Comparison of ENCODE assay signal across 16 cellular contexts in the genomic region with DNA sequence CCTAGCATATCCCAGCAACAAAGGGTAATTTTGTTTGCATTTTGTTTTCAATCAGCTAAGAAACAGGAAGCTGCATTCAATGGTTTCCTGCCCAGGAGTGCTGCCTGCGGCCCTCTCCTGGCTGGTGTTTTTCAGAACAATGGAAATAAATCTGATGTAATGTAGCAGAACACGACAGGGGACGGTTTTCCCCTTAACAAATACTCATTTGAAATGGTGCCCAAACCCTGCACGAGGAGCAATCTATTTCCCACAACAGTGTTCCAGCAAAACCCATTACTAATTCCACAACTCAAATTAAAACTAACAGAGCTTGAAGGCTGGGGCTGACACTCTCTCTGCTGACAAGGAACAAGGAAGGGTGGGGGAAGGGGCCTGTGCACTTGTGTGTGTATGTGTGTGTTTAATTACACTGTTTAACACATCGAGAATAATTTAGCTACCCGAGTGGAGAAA. TPM values are rescaled to one million over a fixed set of nuclear protein-coding genes. Genes with fewer than 3 reads are reported as not detected.
DNase-seq lines count a peak whose midpoint lies in the region; ATAC-seq and TF ChIP-seq lines count a peak whose summit lies in the region.
"Had no signal": no experiment of that assay in that cellular context is flagged by ENCODE, and none has a peak within 500 bp of the region (broad histone marks: within the 10 kb centered on the region; RNA-seq: fewer than 3 reads in every experiment).

No MANE protein-coding gene starts in this region.

- H2AFZ ChIP-seq in GM23338 = peak overlapping the region; percentile 97
- H2AFZ ChIP-seq: parathyroid adenoma had no signal

- intact Hi-C loops in CD8-positive, alpha-beta T cell (cut with DNase I, micrococcal nuclease) = no loop called here

- no CpG with 5 or more reads among the region's 6 CpGs for WGBS in mesendoderm (ENCODE audit: extremely low coverage, insufficient coverage, low lambda C conversion rate)
- 26% methylated on average over 6 of the region's 6 CpGs for WGBS in suprapubic skin

- no peaks in the 10 kb centered on the region for H3K79me1 ChIP-seq in mesendoderm (ENCODE audit: low read length)

- no peak overlapping the region for H2AK5ac ChIP-seq in mesendoderm (ENCODE audit: low read length)

- H3K4me2 ChIP-seq in GM23338 (peak overlapping the region; percentile 62; the same call in 1 of the 2 replicates), mesendoderm (ENCODE audit: low read length) (no peak overlapping the region)

- in situ Hi-C loops in G401 (cut with HindIII; ENCODE audit: low sequenced_read_pairs) (no loop called here), ACHN (cut with HindIII; ENCODE audit: low pct_ligation_motif_present, low pct_unique_long_range_greater_than_20kb, low sequenced_read_pairs) (no loop called here)

- no peak overlapping the region for H3K23ac ChIP-seq in mesendoderm (ENCODE audit: low read length)

- peak overlapping the region; percentile 26 for H2BK5ac ChIP-seq in mesendoderm (ENCODE audit: low read length)

- H3K9me3 Mint-ChIP-seq in CD8-positive, alpha-beta T cell = no peaks in the 10 kb centered on the region
- H3K9me3 Mint-ChIP-seq in GM23338 (no peaks in the 10 kb centered on the region; the same call in 2 of the 3 replicates), WTC11 (no peaks in the 10 kb centered on the region), type B pancreatic cell (no peaks in the 10 kb centered on the region)
- H3K9me3 Mint-ChIP-seq: activated naive CD4-positive, alpha-beta T cell treated with anti-CD3 and anti-CD28 coated beads, Interleukin-2, amount 50 U/mL, for 24 hours had no signal

- H3K79me2 ChIP-seq in GM23338 (replicated peaks; ENCODE audit: insufficient read depth) (no peaks in the 10 kb centered on the region), mesendoderm (ENCODE audit: control insufficient read depth, insufficient read depth, low read length) (no peaks in the 10 kb centered on the region)
- H3K79me2 ChIP-seq: parathyroid adenoma had no signal

- no peak overlapping the region for H2BK15ac ChIP-seq in mesendoderm (replicated peaks; ENCODE audit: low read depth)

- no peak overlapping the region for H3K9ac ChIP-seq in mesendoderm (ENCODE audit: low read length)
- H3K9ac ChIP-seq: parathyroid adenoma had no signal

- H3K4me1 Mint-ChIP-seq in CD8-positive, alpha-beta T cell (ENCODE audit: low read depth) = peaks cover 7% of the 10 kb centered on the region
- peaks cover 24% of the 10 kb centered on the region for H3K4me1 Mint-ChIP-seq in GM23338
- peaks cover 27% of the 10 kb centered on the region for H3K4me1 Mint-ChIP-seq in WTC11
- peaks cover 7% of the 10 kb centered on the region for H3K4me1 Mint-ChIP-seq in type B pancreatic cell (ENCODE audit: unreplicated experiment)

- no peak overlapping the region for H2BK120ac ChIP-seq in mesendoderm (ENCODE audit: low read depth, low read length)

- no peaks in the 10 kb centered on the region for H3K27me3 Mint-ChIP-seq in CD8-positive, alpha-beta T cell (ENCODE audit: low read depth)
- H3K27me3 Mint-ChIP-seq in GM23338 (ENCODE audit: insufficient read depth, low read depth, poor library complexity) (peaks cover 5% of the 10 kb centered on the region), WTC11 (ENCODE audit: low read depth) (no peaks in the 10 kb centered on the region; the same call in 1 of the 2 replicates), type B pancreatic cell (peaks cover 13% of the 10 kb centered on the region)

- H3K4me3 ChIP-seq in CD8-positive, alpha-beta T cell (ENCODE audit: low read depth, low read length) = no peak overlapping the region
- no peak overlapping the region for H3K4me3 ChIP-seq in GM23338
- no peak overlapping the region for H3K4me3 ChIP-seq in mesendoderm (ENCODE audit: low read length)
- H3K4me3 ChIP-seq in suprapubic skin = no peak overlapping the region
- H3K4me3 ChIP-seq: coronary artery had no signal

- no peak overlapping the region for H3K27ac ChIP-seq in CD8-positive, alpha-beta T cell (ENCODE audit: low read depth, low read length)
- H3K27ac ChIP-seq in GM23338 (ENCODE audit: low read depth) (peak overlapping the region; percentile 68; the same call in 1 of the 2 replicates), mesendoderm (ENCODE audit: low read depth, low read length) (peak overlapping the region; percentile 57), suprapubic skin (no peak overlapping the region)
- H3K27ac ChIP-seq: coronary artery, parathyroid adenoma had no signal

- H4K20me1 ChIP-seq in GM23338 (replicated peaks; ENCODE audit: insufficient read depth) = no peaks in the 10 kb centered on the region

- no peaks in the 10 kb centered on the region for H3K9me3 ChIP-seq in CD8-positive, alpha-beta T cell (ENCODE audit: low read length)
- H3K9me3 ChIP-seq in suprapubic skin = no peaks in the 10 kb centered on the region

- TF ChIP-seq CTCF in CD8-positive, alpha-beta T cell (IDR thresholded peaks at IDR 0.05) = no peak
- TF ChIP-seq CTCF in GM23338 (conservative IDR thresholded peaks at IDR 0.05; ENCODE audit: low read depth in 2 of 2) = no peak
- TF ChIP-seq CTCF in WTC11 (IDR thresholded peaks at IDR 0.05) = no peak
- no peak for TF ChIP-seq CTCF in type B pancreatic cell (conservative IDR thresholded peaks at IDR 0.05)
- no peak for TF ChIP-seq CTCF in suprapubic skin (IDR thresholded peaks at IDR 0.05)

- H4K8ac ChIP-seq in mesendoderm (ENCODE audit: low read depth, low read length) = no peak overlapping the region

- DNase-seq in CD8-positive, alpha-beta T cell = no peak
- DNase-seq in GM23338 (ENCODE audit: low spot score) (peak; percentile 34), WTC11 (ENCODE audit: low spot score) (no peak), mesendoderm (peak; percentile 86), G401 (ENCODE audit: low spot score) (no peak), ACHN (no peak), type B pancreatic cell (ENCODE audit: extremely low spot score, unreplicated experiment) (no peak), suprapubic skin (ENCODE audit: low spot score in 2 of 2) (no peak)
- DNase-seq: activated CD4-positive, CD25-positive, alpha-beta regulatory T cell treated with anti-CD3 and anti-CD28 coated beads, Interleukin-2, amount 50 U/mL, for 72 hours had no signal

- H3K4me3 Mint-ChIP-seq in CD8-positive, alpha-beta T cell = no peak overlapping the region
- H3K4me3 Mint-ChIP-seq in GM23338 = no peak overlapping the region
- no peak overlapping the region for H3K4me3 Mint-ChIP-seq in WTC11
- no peak overlapping the region for H3K4me3 Mint-ChIP-seq in type B pancreatic cell
- H3K4me3 Mint-ChIP-seq: activated naive CD4-positive, alpha-beta T cell treated with anti-CD3 and anti-CD28 coated beads, Interleukin-2, amount 50 U/mL, for 24 hours had no signal

- no peaks in the 10 kb centered on the region for H3K36me3 Mint-ChIP-seq in CD8-positive, alpha-beta T cell
- H3K36me3 Mint-ChIP-seq in GM23338 (ENCODE audit: low read depth) (no peaks in the 10 kb centered on the region; the same call in 2 of the 3 replicates), WTC11 (no peaks in the 10 kb centered on the region), type B pancreatic cell (no peaks in the 10 kb centered on the region)
- H3K36me3 Mint-ChIP-seq: activated naive CD4-positive, alpha-beta T cell treated with anti-CD3 and anti-CD28 coated beads, Interleukin-2, amount 50 U/mL, for 24 hours had no signal

- no peaks in the 10 kb centered on the region for H3K27me3 ChIP-seq in CD8-positive, alpha-beta T cell (ENCODE audit: insufficient read depth, low read length)
- no peaks in the 10 kb centered on the region for H3K27me3 ChIP-seq in GM23338 (ENCODE audit: insufficient read depth)
- H3K27me3 ChIP-seq in mesendoderm (ENCODE audit: insufficient read depth, low read length, poor library complexity) = no peaks in the 10 kb centered on the region
- H3K27me3 ChIP-seq in suprapubic skin = no peaks in the 10 kb centered on the region

- POLR2A ChIA-PET in CD8-positive, alpha-beta T cell (lab: Charles Lee) = no interaction called here
- POLR2A ChIA-PET in WTC11 (lab: Charles Lee) = interaction anchor here (0.9 to 1.1 kb wide), 2 partner anchors 9 to 11 kb away, joined by 3 read pairs; no protein-coding TSS in a partner anchor

- H3K56ac ChIP-seq in mesendoderm (ENCODE audit: low read length) = peak overlapping the region; percentile 54

- peak overlapping the region; percentile 11 for H3K27ac Mint-ChIP-seq in CD8-positive, alpha-beta T cell
- H3K27ac Mint-ChIP-seq in GM23338 (peak overlapping the region; percentile 87), WTC11 (peak overlapping the region; percentile 59), type B pancreatic cell (no peak overlapping the region)
- H3K27ac Mint-ChIP-seq: activated naive CD4-positive, alpha-beta T cell treated with anti-CD3 and anti-CD28 coated beads, Interleukin-2, amount 50 U/mL, for 24 hours had no signal

- H4K5ac ChIP-seq in mesendoderm (ENCODE audit: low read length) = no peak overlapping the region

- no peak for TF ChIP-seq EP300 in suprapubic skin (IDR thresholded peaks at IDR 0.05)

- peak overlapping the region; percentile 82 for H3K18ac ChIP-seq in mesendoderm (ENCODE audit: low read length)

- no peak for TF ChIP-seq POLR2A in suprapubic skin (IDR thresholded peaks at IDR 0.05)

- H3K4me1 ChIP-seq in CD8-positive, alpha-beta T cell (ENCODE audit: insufficient read depth, low read length) = no peaks in the 10 kb centered on the region
- H3K4me1 ChIP-seq in GM23338 (ENCODE audit: insufficient read depth) (peaks cover 13% of the 10 kb centered on the region), mesendoderm (ENCODE audit: control insufficient read depth, low read depth, low read length) (peaks cover 6% of the 10 kb centered on the region), suprapubic skin (peaks cover 2% of the 10 kb centered on the region)
- H3K4me1 ChIP-seq: parathyroid adenoma had no signal

- no peaks in the 10 kb centered on the region for H3F3A ChIP-seq in GM23338 (replicated peaks; ENCODE audit: low read depth)

- no peak overlapping the region for H3K4ac ChIP-seq in mesendoderm (ENCODE audit: low read depth, low read length)

- peaks cover 22% of the 10 kb centered on the region for H3K9me2 ChIP-seq in GM23338 (ENCODE audit: insufficient read depth)

- CTCF ChIA-PET in CD8-positive, alpha-beta T cell (lab: Charles Lee) = no interaction called here
- CTCF ChIA-PET in WTC11 (lab: Charles Lee) = interaction anchor here (1.3 to 3.0 kb wide), 4 partner anchors 9 to 634 kb away, joined by 5 to 16 read pairs (median 6); partner anchors contain the start of gene CAPN13

- H3K36me3 ChIP-seq in CD8-positive, alpha-beta T cell (ENCODE audit: insufficient read depth, low read length) = no peaks in the 10 kb centered on the region
- H3K36me3 ChIP-seq in GM23338 (ENCODE audit: insufficient read depth) (no peaks in the 10 kb centered on the region), mesendoderm (ENCODE audit: control insufficient read depth, insufficient read depth, low read length) (no peaks in the 10 kb centered on the region), suprapubic skin (no peaks in the 10 kb centered on the region)

- ATAC-seq in CD8-positive, alpha-beta T cell = no peak
- peak; percentile 69 for ATAC-seq in GM23338
- peak; percentile 73 for ATAC-seq in WTC11
- ATAC-seq: left lobe of liver, SK-N-SH treated with all-trans-retinoic acid at 6 μM for 48 hours had no signal

RNA-seq across cellular contexts. Expression of gene CAPN13, which starts 8.7 kb away (rescaled TPM):
- total RNA-seq in CD8-positive, alpha-beta T cell = not detected
- total RNA-seq in GM23338 (2014; rRNA removed; shearing (Covaris generic)) = 0.19 and 0.94 TPM in 2 replicates
- 0.50 and 0.61 TPM in 2 replicates for polyA plus RNA-seq in GM23338 (2016; fragmentation: Nextera tagmentation; extraction: Ambion mirVana)
- total RNA-seq in WTC11 (2021) (1.7 to 2.4 TPM (median 2.0 TPM) in 3 replicates), type B pancreatic cell (ENCODE audit: low replicate concordance) (3.3 and 4.9 TPM in 2 replicates), suprapubic skin (1 to 10 TPM in 1 of 4 donors, under 1 TPM in 3; 0.26 to 1.5 (median 0.50) TPM)
- polyA plus RNA-seq in mesendoderm (2013, experiment 1 of 2) = 3.6 TPM
- polyA plus RNA-seq in mesendoderm (2013, experiment 2 of 2) = 3.2 TPM
- not detected in 2 replicates for total RNA-seq in G401 (2014; rRNA removed; shearing (Covaris generic))
- total RNA-seq: fibroblast of villous mesenchyme, LHCN-M2 had no signal

Comparison
In these comparisons a context has a peak if more than half of its experiments do, and no peak if none do; other contexts are left out.
1. DNase-seq: peak in GM23338 (single experiment) and mesendoderm (single experiment); none in CD8-positive, alpha-beta T cell (0 of 7), WTC11 (single experiment), G401 (single experiment), ACHN (single experiment), type B pancreatic cell (single experiment) and suprapubic skin (0 of 2).
2. H3K27ac ChIP-seq: peak in GM23338 (single experiment) and mesendoderm (single experiment); none in CD8-positive, alpha-beta T cell (single experiment) and suprapubic skin (single experiment).